Comparison of ENCODE assay signal across 1 cellular context in the genomic region with DNA sequence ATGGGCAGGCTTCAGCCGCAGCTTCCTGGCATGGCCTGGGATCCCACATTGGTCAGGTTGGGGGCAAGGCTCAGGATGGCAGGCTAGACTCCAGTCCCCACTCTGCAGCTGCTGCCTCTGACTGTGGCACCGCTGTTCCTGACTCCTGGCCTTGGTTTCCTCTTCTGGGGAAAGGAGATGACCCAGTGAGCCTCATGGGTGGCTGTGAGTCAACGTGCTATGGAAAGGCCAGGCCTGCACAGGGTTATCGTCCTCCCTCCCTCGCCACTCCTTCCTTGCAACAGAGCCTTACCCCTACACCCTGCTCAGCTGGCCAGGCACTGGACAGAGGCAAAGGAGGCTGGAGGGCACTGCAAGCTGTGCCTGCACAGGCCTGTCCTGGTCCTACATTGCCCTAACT.
TF ChIP-seq lines count a peak whose summit lies in the region.

No MANE protein-coding gene starts in this region.

TF ChIP-seq in H1, 55 proteins besides CTCF, POLR2A, EP300 and RAD21:
- no peak for TF ChIP-seq SRF (IDR thresholded peaks at IDR 0.05; ENCODE audit: low read depth, low read length)
- TF ChIP-seq TBP (IDR thresholded peaks at IDR 0.05; ENCODE audit: low read depth, low read length), result no peak
- no peak for TF ChIP-seq POLR2AphosphoS5 (IDR thresholded peaks at IDR 0.05; ENCODE audit: low read depth, low read length)
- TF ChIP-seq CHD1 (IDR thresholded peaks at IDR 0.05; ENCODE audit: low read depth, low read length), result no peak
- no peak for TF ChIP-seq FOSL1 (IDR thresholded peaks at IDR 0.05; ENCODE audit: insufficient read depth, low read depth, low read length)
- TF ChIP-seq ASH2L (IDR thresholded peaks at IDR 0.05; ENCODE audit: low read length), result no peak
- no peak for TF ChIP-seq KDM5A (IDR thresholded peaks at IDR 0.05; ENCODE audit: low read length)
- TF ChIP-seq TEAD4 (IDR thresholded peaks at IDR 0.05; ENCODE audit: low read depth, low read length), result no peak
- no peak for TF ChIP-seq SUZ12 (IDR thresholded peaks at IDR 0.05; ENCODE audit: low read length)
- TF ChIP-seq EZH2 (IDR thresholded peaks at IDR 0.05; ENCODE audit: low read depth, low read length, severe bottlenecking), result no peak
- TF ChIP-seq CREB1 (IDR thresholded peaks at IDR 0.05), result no peak
